Comparison of ENCODE assay signal across 32 cellular contexts in the genomic region with DNA sequence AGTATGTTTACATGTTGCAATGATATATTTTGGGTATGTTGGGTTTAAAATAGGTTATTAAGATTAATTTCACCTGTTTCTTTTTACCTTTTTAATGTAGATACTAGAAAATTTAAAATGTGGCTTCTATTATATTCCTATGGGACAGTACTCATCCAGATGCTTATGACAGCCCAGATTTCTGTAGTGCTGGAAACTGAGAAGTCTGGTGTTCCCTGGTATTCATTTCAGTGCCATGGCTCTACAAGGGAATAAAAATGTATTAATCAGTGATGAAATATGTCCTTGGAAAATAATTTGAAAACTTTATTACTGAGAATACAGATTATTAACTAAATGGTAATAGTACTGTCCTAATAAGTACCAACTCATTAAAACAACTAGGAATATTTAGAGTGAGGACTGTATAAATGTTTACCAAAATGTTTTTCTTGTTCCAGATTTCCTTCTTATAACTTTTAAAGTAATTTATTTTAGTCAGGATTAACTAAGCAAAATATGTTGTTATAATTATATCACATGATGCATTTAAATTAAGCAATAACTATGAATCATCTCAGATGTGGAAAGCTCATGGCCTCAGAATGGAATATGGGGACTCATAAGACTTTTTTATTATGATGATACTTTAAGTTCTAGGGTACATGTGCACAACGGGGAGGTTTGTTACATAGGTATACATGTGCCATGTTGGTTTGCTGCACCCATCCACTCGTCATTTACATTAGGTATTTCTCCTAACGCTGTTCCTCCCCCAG. TPM values are rescaled to one million over a fixed set of nuclear protein-coding genes. Genes with fewer than 3 reads are reported as not detected.
DNase-seq lines count a peak whose midpoint lies in the region; ATAC-seq, FAIRE-seq and TF ChIP-seq lines count a peak whose summit lies in the region.
"Had no signal": no experiment of that assay in that cellular context is flagged by ENCODE, and none has a peak within 500 bp of the region (broad histone marks: within the 10 kb centered on the region; RNA-seq: fewer than 3 reads in every experiment).

No MANE protein-coding gene starts in this region.

- TF ChIP-seq CTCF in Panc1 (IDR thresholded peaks at IDR 0.05), result no peak
- no peak for TF ChIP-seq CTCF in pancreas (IDR thresholded peaks at IDR 0.05)
- TF ChIP-seq CTCF in activated CD8-positive, alpha-beta T cell treated with anti-CD3 and anti-CD28 coated beads for 36 hours (IDR thresholded peaks at IDR 0.05), result no peak

- no peaks in the 10 kb centered on the region for H3K36me3 Mint-ChIP-seq in activated CD8-positive, alpha-beta T cell treated with anti-CD3 and anti-CD28 coated beads for 36 hours (ENCODE audit: low read depth)
- peaks cover 2% of the 10 kb centered on the region for H3K36me3 Mint-ChIP-seq in activated naive CD8-positive, alpha-beta T cell treated with anti-CD3 and anti-CD28 coated beads, Interleukin-2, amount 50 U/mL, for 24 hours (ENCODE audit: low read depth)
- H3K36me3 Mint-ChIP-seq: immature natural killer cell had no signal

- no peaks in the 10 kb centered on the region for H4K20me1 ChIP-seq in GM23248 (ENCODE audit: insufficient read depth)

- H3K9me3 Mint-ChIP-seq in activated CD8-positive, alpha-beta T cell treated with anti-CD3 and anti-CD28 coated beads for 36 hours, result peaks cover 2% of the 10 kb centered on the region
- H3K9me3 Mint-ChIP-seq in activated naive CD8-positive, alpha-beta T cell treated with anti-CD3 and anti-CD28 coated beads, Interleukin-2, amount 50 U/mL, for 24 hours, result peaks cover 13% of the 10 kb centered on the region
- H3K9me3 Mint-ChIP-seq: H9 had no signal

- intact Hi-C loops in Panc1 (cut with micrococcal nuclease; ENCODE audit: unreplicated experiment), result no loop called here
- intact Hi-C loops in pancreas (cut with DNase I), result no loop called here
- intact Hi-C loops in activated CD8-positive, alpha-beta T cell treated with anti-CD3 and anti-CD28 coated beads for 36 hours (cut with micrococcal nuclease), result no loop called here

- H3K27me3 ChIP-seq in GM23248 (replicated peaks; ENCODE audit: insufficient read depth) (no peaks in the 10 kb centered on the region), Panc1 (ENCODE audit: control insufficient read depth, insufficient read depth, low read length) (no peaks in the 10 kb centered on the region), pancreas (no peaks in the 10 kb centered on the region)
- H3K27me3 ChIP-seq: brain microvascular endothelial cell, upper lobe of left lung had no signal

- WGBS in GM23248 (ENCODE audit: low coverage in 1 of 2, low lambda C conversion rate in 2 of 2, missing lambda C conversion rate in 2 of 2), 2 experiments, result 4 to 14% methylated on average over 3 of the region's 3 CpGs
- WGBS in pancreas, 2 donors, result 89 to 98% methylated on average over 3 of the region's 3 CpGs

- DNase-seq in GM23248 (peak; percentile 72), Panc1 (ENCODE audit: low read depth, low spot score) (no peak), fibroblast of gingiva (ENCODE audit: low read depth) (peak; percentile 68), pancreas (no peak), DMS53 treated with DMSO at 0.1 percent for 48 hours (lab: John Stamatoyannopoulos, UW; ENCODE audit: unreplicated experiment) (no peak)
- no peak for DNase-seq in activated CD8-positive, alpha-beta T cell treated with anti-CD3 and anti-CD28 coated beads for 36 hours
- DNase-seq in activated naive CD8-positive, alpha-beta T cell treated with anti-CD3 and anti-CD28 coated beads, Interleukin-2, amount 50 U/mL, for 24 hours, result no peak
- DNase-seq: activated CD4-positive, alpha-beta T cell treated with anti-CD3 and anti-CD28 coated beads, Interleukin-2, amount 50 U/mL, for 48 hours; activated CD8-positive, alpha-beta memory T cell treated with anti-CD3 and anti-CD28 coated beads, Interleukin-2, amount 50 U/mL, for 4 hours; activated naive CD4-positive, alpha-beta T cell treated with anti-CD3 and anti-CD28 coated beads for 36 hours; amygdala; brain microvascular endothelial cell; COR-L47; DMS53; GF-D8; H9; hypothalamus; immature natural killer cell; Karpas-422; left colon; NCI-H1048; NCI-H446; NCI-H748 treated with DMSO at 0.1 percent for 48 hours; stimulated activated naive B cell treated with anti-CD40 and anti-IgM and Interleukin-4, amounts not matched to agents 10 μg/mL and 1 μg/mL and 100 μg/mL, for 72 hours; upper lobe of left lung had no signal

- H3K27ac Mint-ChIP-seq in activated CD8-positive, alpha-beta T cell treated with anti-CD3 and anti-CD28 coated beads for 36 hours, result no peak overlapping the region
- no peak overlapping the region for H3K27ac Mint-ChIP-seq in activated naive CD8-positive, alpha-beta T cell treated with anti-CD3 and anti-CD28 coated beads, Interleukin-2, amount 50 U/mL, for 24 hours
- H3K27ac Mint-ChIP-seq: activated naive CD4-positive, alpha-beta T cell treated with anti-CD3 and anti-CD28 coated beads for 36 hours; H9; immature natural killer cell; nephron had no signal

- BruUV-seq in Panc1 (replicated peaks; lab: Mats Ljungman, UMichigan), result no TSS peak

- H3K4me3 Mint-ChIP-seq in activated CD8-positive, alpha-beta T cell treated with anti-CD3 and anti-CD28 coated beads for 36 hours, result no peak overlapping the region
- no peak overlapping the region for H3K4me3 Mint-ChIP-seq in activated naive CD8-positive, alpha-beta T cell treated with anti-CD3 and anti-CD28 coated beads, Interleukin-2, amount 50 U/mL, for 24 hours
- H3K4me3 Mint-ChIP-seq: activated naive CD4-positive, alpha-beta T cell treated with anti-CD3 and anti-CD28 coated beads for 36 hours; H9; immature natural killer cell; nephron had no signal

- peaks cover 17% of the 10 kb centered on the region for H3K79me2 ChIP-seq in GM23248 (ENCODE audit: insufficient read depth)

- CTCF ChIA-PET in Panc1 (lab: Charles Lee), result no interaction called here
- CTCF ChIA-PET in activated CD8-positive, alpha-beta T cell treated with anti-CD3 and anti-CD28 coated beads for 36 hours (lab: Charles Lee), result no interaction called here

- in situ Hi-C loops in GM23248 (cut with MboI) (no loop called here), Panc1 (cut with HindIII; ENCODE audit: low pct_unique_long_range_greater_than_20kb, low sequenced_read_pairs) (no loop called here)

- no peaks in the 10 kb centered on the region for H3K27me3 Mint-ChIP-seq in activated CD8-positive, alpha-beta T cell treated with anti-CD3 and anti-CD28 coated beads for 36 hours
- no peaks in the 10 kb centered on the region for H3K27me3 Mint-ChIP-seq in activated naive CD8-positive, alpha-beta T cell treated with anti-CD3 and anti-CD28 coated beads, Interleukin-2, amount 50 U/mL, for 24 hours
- H3K27me3 Mint-ChIP-seq: stimulated activated naive B cell treated with anti-CD40 and anti-IgM and Interleukin-4, amounts not matched to agents 10 μg/mL and 1 μg/mL and 100 μg/mL, for 72 hours had no signal

- H3K4me1 ChIP-seq in GM23248 (ENCODE audit: insufficient read depth) (peaks cover 54% of the 10 kb centered on the region), Panc1 (ENCODE audit: control insufficient read depth, insufficient read depth, low read length) (peaks cover 39% of the 10 kb centered on the region), pancreas (peaks cover 8 to 29% (median 13%) of the 10 kb centered on the region in 3 donors)

- no peaks in the 10 kb centered on the region for H3K4me1 Mint-ChIP-seq in activated CD8-positive, alpha-beta T cell treated with anti-CD3 and anti-CD28 coated beads for 36 hours (ENCODE audit: low read depth)
- no peaks in the 10 kb centered on the region for H3K4me1 Mint-ChIP-seq in activated naive CD8-positive, alpha-beta T cell treated with anti-CD3 and anti-CD28 coated beads, Interleukin-2, amount 50 U/mL, for 24 hours
- H3K4me1 Mint-ChIP-seq: H9, immature natural killer cell had no signal

- no peaks in the 10 kb centered on the region for H3K36me3 ChIP-seq in GM23248 (ENCODE audit: low read depth)
- no peaks in the 10 kb centered on the region for H3K36me3 ChIP-seq in Panc1 (ENCODE audit: control insufficient read depth, insufficient read depth, low read length)
- H3K36me3 ChIP-seq in pancreas, result no peaks in the 10 kb centered on the region
- H3K36me3 ChIP-seq: brain microvascular endothelial cell, upper lobe of left lung had no signal

- H3K9me3 ChIP-seq in GM23248 (ENCODE audit: low read depth) (no peaks in the 10 kb centered on the region), Panc1 (ENCODE audit: control insufficient read depth, insufficient read depth, low read depth, low read length) (no peaks in the 10 kb centered on the region), pancreas (no peaks in the 10 kb centered on the region)

- ATAC-seq in Panc1 (no peak), pancreas (no peak)
- no peak for ATAC-seq in activated CD8-positive, alpha-beta T cell treated with anti-CD3 and anti-CD28 coated beads for 36 hours
- no peak for ATAC-seq in activated naive CD8-positive, alpha-beta T cell treated with anti-CD3 and anti-CD28 coated beads, Interleukin-2, amount 50 U/mL, for 24 hours
- ATAC-seq: activated CD4-positive, CD25-positive, alpha-beta regulatory T cell treated with anti-CD3 and anti-CD28 coated beads, Interleukin-2, amount 50 U/mL, for 24 hours; left colon had no signal

- peaks cover 46% of the 10 kb centered on the region for H3F3A ChIP-seq in GM23248 (ENCODE audit: insufficient read depth)

- no peak overlapping the region for H2AFZ ChIP-seq in GM23248

- H3K9ac ChIP-seq in GM23248, result no peak overlapping the region

- peak; percentile 49 for FAIRE-seq in pancreas (lab: Jason Lieb, UNC)
- FAIRE-seq: endothelial cell of umbilical vein, frontal cortex, TTC549 had no signal

- H3K4me2 ChIP-seq in GM23248 (ENCODE audit: unreplicated experiment), result peak overlapping the region; percentile 24

- no peak overlapping the region for H3K4me3 ChIP-seq in GM23248
- no peak overlapping the region for H3K4me3 ChIP-seq in Panc1 (ENCODE audit: low read depth in 2 of 2, low read length in 2 of 2)
- H3K4me3 ChIP-seq in pancreas, result no peak overlapping the region
- H3K4me3 ChIP-seq: upper lobe of left lung had no signal

- POLR2A ChIA-PET in Panc1 (lab: Charles Lee), result no interaction called here
- POLR2A ChIA-PET in activated CD8-positive, alpha-beta T cell treated with anti-CD3 and anti-CD28 coated beads for 36 hours (lab: Charles Lee), result no interaction called here

- H3K9me2 ChIP-seq in GM23248 (ENCODE audit: insufficient read depth), result no peaks in the 10 kb centered on the region

- peak overlapping the region; percentile 24 for H3K27ac ChIP-seq in GM23248
- peak overlapping the region; percentile 99 for H3K27ac ChIP-seq in Panc1 (ENCODE audit: low read length)
- H3K27ac ChIP-seq in pancreas, result no peak overlapping the region
- H3K27ac ChIP-seq: brain microvascular endothelial cell, C4-2B, upper lobe of left lung had no signal

RNA-seq across cellular contexts. Expression of a gene that starts 25.3 kb away (rescaled TPM):
- 26.3 and 31.6 TPM in 2 replicates for total RNA-seq in GM23248 (2014; rRNA removed; shearing (Covaris generic))
- 21.9 and 24.1 TPM in 2 replicates for polyA plus RNA-seq in GM23248 (2016; fragmentation: Nextera tagmentation; extraction: Ambion mirVana)
- total RNA-seq in Panc1 (2021; ENCODE audit: unreplicated experiment), result 17.4 TPM
- 10.7 TPM for polyA plus RNA-seq in Panc1 (2012; ENCODE audit: insufficient read length)
- 10 to 100 TPM; 16.5 to 34.7 (median 18.9) TPM for total RNA-seq in pancreas
- polyA plus RNA-seq in pancreas, result 10 to 100 TPM; 10.5 to 11.5 TPM
- under 1 TPM; 0.22 to 0.70 TPM for total RNA-seq in activated CD8-positive, alpha-beta T cell treated with anti-CD3 and anti-CD28 coated beads for 36 hours
- total RNA-seq: activated naive CD4-positive, alpha-beta T cell treated with anti-CD3 and anti-CD28 coated beads for 36 hours; T-helper 1 cell treated with Interleukin-12 subunit alpha and Interleukin-12 subunit beta and Interleukin-4 antibody, amounts not matched to agents 30 ng/mL and 1 ng/mL, for 36 hours had no signal

Comparison
In these comparisons a context has a peak if more than half of its experiments do, and no peak if none do; other contexts are left out.
1. DNase-seq: peak in GM23248 (single experiment) and fibroblast of gingiva (single experiment); none in Panc1 (single experiment), pancreas (0 of 6), activated CD8-positive, alpha-beta T cell treated with anti-CD3 and anti-CD28 coated beads for 36 hours (single experiment), DMS53 treated with DMSO at 0.1 percent for 48 hours (single experiment) and activated naive CD8-positive, alpha-beta T cell treated with anti-CD3 and anti-CD28 coated beads, Interleukin-2, amount 50 U/mL, for 24 hours (single experiment).
2. H3K27ac ChIP-seq: peak in GM23248 (single experiment) and Panc1 (single experiment); none in pancreas (0 of 4).
3. RNA of a gene that starts 25.3 kb away (total RNA-seq): 26.3 to 31.6 TPM in GM23248, 16.5 to 34.7 TPM in pancreas and 17.4 TPM in Panc1 (single experiment); 0.22 to 0.70 TPM in activated CD8-positive, alpha-beta T cell treated with anti-CD3 and anti-CD28 coated beads for 36 hours; every median in the first group is over 10 times any median in the second.